In genomic region chr2:8581601-8582041, GRCh38 we compare ENCODE assay signal across 1 cellular context.
TF ChIP-seq lines count a peak whose summit lies in the region.

No MANE protein-coding gene starts in this region.

TF ChIP-seq in H1, 55 proteins besides CTCF, POLR2A, EP300 and RAD21 (continued from another document):
- TF ChIP-seq POU5F1 (IDR thresholded peaks at IDR 0.05; ENCODE audit: low read depth, low read length) (no peak), MAX (IDR thresholded peaks at IDR 0.05) (no peak), SRF (IDR thresholded peaks at IDR 0.05; ENCODE audit: low read depth, low read length) (no peak), YY1 (IDR thresholded peaks at IDR 0.05; ENCODE audit: low read depth, low read length) (no peak), KDM4A (IDR thresholded peaks at IDR 0.05; ENCODE audit: low read depth, low read length, severe bottlenecking) (no peak), TBP (IDR thresholded peaks at IDR 0.05; ENCODE audit: low read depth, low read length) (no peak)
